Comparison of ENCODE assay signal across 1 cellular context in genomic region chr17:78450696-78451344, GRCh38.
TF ChIP-seq lines count a peak whose summit lies in the region.

No MANE protein-coding gene starts in this region.

TF ChIP-seq in SK-N-SH, 30 proteins besides CTCF, POLR2A, EP300 and RAD21 (continued from another document):
- TF ChIP-seq REST (IDR thresholded peaks at IDR 0.05; ENCODE audit: low read depth, low read length), result no peak
- no peak for TF ChIP-seq MAX (IDR thresholded peaks at IDR 0.05; ENCODE audit: low read depth)
- TF ChIP-seq POLR2AphosphoS5 (IDR thresholded peaks at IDR 0.05; ENCODE audit: low read depth, low read length), result no peak
- no peak for TF ChIP-seq FOXM1 (IDR thresholded peaks at IDR 0.05; ENCODE audit: low read depth)
- TF ChIP-seq EZH2phosphoT487 (IDR thresholded peaks at IDR 0.05; ENCODE audit: borderline replicate concordance, low read depth), result no peak
- TF ChIP-seq SIN3A (IDR thresholded peaks at IDR 0.05; ENCODE audit: borderline replicate concordance, low read depth, low read length), result no peak
- TF ChIP-seq JUND (IDR thresholded peaks at IDR 0.05), result no peak
- no peak for TF ChIP-seq RCOR1 (IDR thresholded peaks at IDR 0.05; ENCODE audit: low read length)
- no peak for TF ChIP-seq CHD2 (IDR thresholded peaks at IDR 0.05; ENCODE audit: low read length, partially characterized antibody)
- TF ChIP-seq TCF12 (IDR thresholded peaks at IDR 0.05), result no peak
TF ChIP-seq in SK-N-SH: peak in this region for 0.
